6 cellular contexts compared by ENCODE assay signal in the genomic region with DNA sequence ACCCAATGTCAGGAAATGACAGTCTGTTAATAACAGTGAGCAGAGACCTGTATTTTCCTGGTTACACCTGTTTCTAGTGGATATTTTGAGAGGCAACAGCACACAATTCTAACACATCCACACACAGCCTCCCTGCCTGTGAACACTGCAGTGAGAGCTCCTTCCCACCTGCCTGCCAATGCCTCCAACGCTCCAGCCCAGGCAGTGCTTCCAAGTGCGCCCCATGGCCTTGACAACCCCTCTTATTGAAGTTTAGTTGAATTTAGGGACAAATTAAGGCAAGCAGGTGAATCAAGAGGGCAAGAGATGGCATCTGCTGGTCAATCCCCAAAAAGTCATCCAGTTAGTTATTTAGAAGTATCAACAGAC. TPM values are rescaled to one million over a fixed set of nuclear protein-coding genes. Genes with fewer than 3 reads are reported as not detected.
DNase-seq lines count a peak whose midpoint lies in the region; ATAC-seq and TF ChIP-seq lines count a peak whose summit lies in the region.

No MANE protein-coding gene starts in this region.

- H3K4me1 ChIP-seq in GM23338 (ENCODE audit: insufficient read depth) = peaks cover 8% of the 10 kb centered on the region

- peaks cover 22% of the 10 kb centered on the region for H3K36me3 ChIP-seq in GM23338 (ENCODE audit: insufficient read depth)

- H3K27ac Mint-ChIP-seq in GM23338 = no peak overlapping the region
- peak overlapping the region; percentile 94 for H3K27ac Mint-ChIP-seq in activated naive CD8-positive, alpha-beta T cell treated with anti-CD3 and anti-CD28 coated beads, Interleukin-2, amount 10 ng/mL, durations not matched to agents 7 days and 5 days
- peak overlapping the region; percentile 79 to 88 for H3K27ac Mint-ChIP-seq in natural killer cell treated with Interleukin-12 subunit alpha and Interleukin-12 subunit beta and Interleukin-15 and Interleukin-18, amount 100 ng/mL, for 72 hours

- H2AFZ ChIP-seq in GM23338 = no peak overlapping the region

- H3K27ac ChIP-seq in GM23338 (ENCODE audit: low read depth) = peak overlapping the region; percentile 4; the same call in 1 of the 2 replicates

- peaks cover 12% of the 10 kb centered on the region for H3K27me3 Mint-ChIP-seq in GM23338 (ENCODE audit: insufficient read depth, low read depth, poor library complexity)
- no peaks in the 10 kb centered on the region for H3K27me3 Mint-ChIP-seq in activated naive CD8-positive, alpha-beta T cell treated with anti-CD3 and anti-CD28 coated beads, Interleukin-2, amount 10 ng/mL, durations not matched to agents 7 days and 5 days
- H3K27me3 Mint-ChIP-seq in natural killer cell treated with Interleukin-12 subunit alpha and Interleukin-12 subunit beta and Interleukin-15 and Interleukin-18, amount 100 ng/mL, for 72 hours = no peaks in the 10 kb centered on the region

- no peaks in the 10 kb centered on the region for H3K9me2 ChIP-seq in GM23338 (ENCODE audit: insufficient read depth)

- no peak for TF ChIP-seq CTCF in GM23338 (conservative IDR thresholded peaks at IDR 0.05; ENCODE audit: low read depth in 2 of 2)

- peaks cover 41% of the 10 kb centered on the region for H3K36me3 Mint-ChIP-seq in GM23338 (ENCODE audit: low read depth)
- peaks cover 24% of the 10 kb centered on the region for H3K36me3 Mint-ChIP-seq in activated naive CD8-positive, alpha-beta T cell treated with anti-CD3 and anti-CD28 coated beads, Interleukin-2, amount 10 ng/mL, durations not matched to agents 7 days and 5 days
- peaks cover 30% of the 10 kb centered on the region for H3K36me3 Mint-ChIP-seq in natural killer cell treated with Interleukin-12 subunit alpha and Interleukin-12 subunit beta and Interleukin-15 and Interleukin-18, amount 100 ng/mL, for 72 hours

- H3K4me3 ChIP-seq in GM23338 = no peak overlapping the region

- H3F3A ChIP-seq in GM23338 (replicated peaks; ENCODE audit: low read depth) = peaks cover 6% of the 10 kb centered on the region; the same call in 1 of the 2 replicates

- H3K4me1 Mint-ChIP-seq in GM23338 = peaks cover 10% of the 10 kb centered on the region
- peaks cover 55% of the 10 kb centered on the region for H3K4me1 Mint-ChIP-seq in activated naive CD8-positive, alpha-beta T cell treated with anti-CD3 and anti-CD28 coated beads, Interleukin-2, amount 10 ng/mL, durations not matched to agents 7 days and 5 days
- H3K4me1 Mint-ChIP-seq in natural killer cell treated with Interleukin-12 subunit alpha and Interleukin-12 subunit beta and Interleukin-15 and Interleukin-18, amount 100 ng/mL, for 72 hours (ENCODE audit: low read depth in 2 of 2) = peaks cover 42 to 50% of the 10 kb centered on the region in 2 donors

- H3K27me3 ChIP-seq in GM23338 (ENCODE audit: insufficient read depth) = no peaks in the 10 kb centered on the region

- ATAC-seq in GM23338 = no peak
- no peak for ATAC-seq in activated naive CD8-positive, alpha-beta T cell treated with anti-CD3 and anti-CD28 coated beads, Interleukin-2, amount 10 ng/mL, durations not matched to agents 7 days and 5 days (ENCODE audit: low read depth)
- no peak for ATAC-seq in natural killer cell treated with Interleukin-12 subunit alpha and Interleukin-12 subunit beta and Interleukin-15 and Interleukin-18, amount 100 ng/mL, for 72 hours
- ATAC-seq in GM18519 (IDR thresholded peaks at IDR 0.05; ENCODE audit: low FRiP score, unreplicated experiment) = no peak
- no peak for ATAC-seq in GM21360 (IDR thresholded peaks at IDR 0.05; ENCODE audit: unreplicated experiment)

- H3K4me3 Mint-ChIP-seq in GM23338 = no peak overlapping the region
- peak overlapping the region; percentile 77 for H3K4me3 Mint-ChIP-seq in activated naive CD8-positive, alpha-beta T cell treated with anti-CD3 and anti-CD28 coated beads, Interleukin-2, amount 10 ng/mL, durations not matched to agents 7 days and 5 days
- peak overlapping the region; percentile 73 for H3K4me3 Mint-ChIP-seq in natural killer cell treated with Interleukin-12 subunit alpha and Interleukin-12 subunit beta and Interleukin-15 and Interleukin-18, amount 100 ng/mL, for 72 hours

- H3K9me3 Mint-ChIP-seq in GM23338 = no peaks in the 10 kb centered on the region
- H3K9me3 Mint-ChIP-seq in activated naive CD8-positive, alpha-beta T cell treated with anti-CD3 and anti-CD28 coated beads, Interleukin-2, amount 10 ng/mL, durations not matched to agents 7 days and 5 days = no peaks in the 10 kb centered on the region
- H3K9me3 Mint-ChIP-seq in natural killer cell treated with Interleukin-12 subunit alpha and Interleukin-12 subunit beta and Interleukin-15 and Interleukin-18, amount 100 ng/mL, for 72 hours = no peaks in the 10 kb centered on the region

- POLR2A ChIA-PET in activated naive CD8-positive, alpha-beta T cell treated with anti-CD3 and anti-CD28 coated beads, Interleukin-2, amount 10 ng/mL, durations not matched to agents 7 days and 5 days (lab: Charles Lee) = interaction anchor here (1.0 to 2.9 kb wide), 5 partner anchors 12 to 38 kb away, joined by 4 to 52 read pairs (median 20); a partner anchor contains a TSS

- peaks cover 4% of the 10 kb centered on the region; the same call in 1 of the 2 replicates for H4K20me1 ChIP-seq in GM23338 (replicated peaks; ENCODE audit: insufficient read depth)

- DNase-seq in GM23338 (ENCODE audit: low spot score) (no peak), DMS153 treated with DMSO at 0.1 percent for 48 hours (lab: John Stamatoyannopoulos, UW; ENCODE audit: unreplicated experiment) (no peak)
- DNase-seq in activated naive CD8-positive, alpha-beta T cell treated with anti-CD3 and anti-CD28 coated beads, Interleukin-2, amount 10 ng/mL, durations not matched to agents 7 days and 5 days = no peak
- no peak for DNase-seq in natural killer cell treated with Interleukin-12 subunit alpha and Interleukin-12 subunit beta and Interleukin-15 and Interleukin-18, amount 100 ng/mL, for 72 hours (ENCODE audit: low spot score)

- no peak overlapping the region for H3K4me2 ChIP-seq in GM23338

- H3K79me2 ChIP-seq in GM23338 (replicated peaks; ENCODE audit: insufficient read depth) = no peaks in the 10 kb centered on the region

RNA-seq across cellular contexts. Expression of a gene that starts 4.7 kb away (rescaled TPM):
- total RNA-seq in GM23338 (2014; rRNA removed; shearing (Covaris generic)) = 29.2 and 46.6 TPM in 2 replicates
- polyA plus RNA-seq in GM23338 (2016; fragmentation: Nextera tagmentation; extraction: Ambion mirVana) = 11.4 and 12.1 TPM in 2 replicates
- total RNA-seq in activated naive CD8-positive, alpha-beta T cell treated with anti-CD3 and anti-CD28 coated beads, Interleukin-2, amount 10 ng/mL, durations not matched to agents 7 days and 5 days = 10 to 100 TPM; 34.4 to 37.2 TPM
- 10 to 100 TPM; 18.1 to 19.4 TPM for total RNA-seq in natural killer cell treated with Interleukin-12 subunit alpha and Interleukin-12 subunit beta and Interleukin-15 and Interleukin-18, amount 100 ng/mL, for 72 hours

RNA-seq across cellular contexts. Expression of a gene that starts 11.0 kb away (rescaled TPM):
- total RNA-seq in GM23338 (2014; rRNA removed; shearing (Covaris generic)) = 11.3 and 12.8 TPM in 2 replicates
- polyA plus RNA-seq in GM23338 (2016; fragmentation: Nextera tagmentation; extraction: Ambion mirVana) = 11.4 and 12.7 TPM in 2 replicates
- total RNA-seq in activated naive CD8-positive, alpha-beta T cell treated with anti-CD3 and anti-CD28 coated beads, Interleukin-2, amount 10 ng/mL, durations not matched to agents 7 days and 5 days = 10 to 100 TPM; 55.0 to 58.9 TPM
- total RNA-seq in natural killer cell treated with Interleukin-12 subunit alpha and Interleukin-12 subunit beta and Interleukin-15 and Interleukin-18, amount 100 ng/mL, for 72 hours = 10 to 100 TPM; 74.3 to 97.1 TPM

RNA-seq across cellular contexts. Expression of a gene that starts 11.2 kb away (rescaled TPM):
- total RNA-seq in GM23338 (2014; rRNA removed; shearing (Covaris generic)) = 41.6 and 43.2 TPM in 2 replicates
- 51.6 and 55.9 TPM in 2 replicates for polyA plus RNA-seq in GM23338 (2016; fragmentation: Nextera tagmentation; extraction: Ambion mirVana)
- 10 to 100 TPM; 51.1 to 54.1 TPM for total RNA-seq in activated naive CD8-positive, alpha-beta T cell treated with anti-CD3 and anti-CD28 coated beads, Interleukin-2, amount 10 ng/mL, durations not matched to agents 7 days and 5 days
- 10 to 100 TPM; 26.4 to 37.0 TPM for total RNA-seq in natural killer cell treated with Interleukin-12 subunit alpha and Interleukin-12 subunit beta and Interleukin-15 and Interleukin-18, amount 100 ng/mL, for 72 hours

RNA-seq across cellular contexts. Expression of a gene that starts 21.7 kb away (rescaled TPM):
- 524 and 547 TPM in 2 replicates for total RNA-seq in GM23338 (2014; rRNA removed; shearing (Covaris generic))
- 305 and 317 TPM in 2 replicates for polyA plus RNA-seq in GM23338 (2016; fragmentation: Nextera tagmentation; extraction: Ambion mirVana)
- 100 to 1,000 TPM; 376 to 384 TPM for total RNA-seq in activated naive CD8-positive, alpha-beta T cell treated with anti-CD3 and anti-CD28 coated beads, Interleukin-2, amount 10 ng/mL, durations not matched to agents 7 days and 5 days
- 100 to 1,000 TPM; 373 to 571 TPM for total RNA-seq in natural killer cell treated with Interleukin-12 subunit alpha and Interleukin-12 subunit beta and Interleukin-15 and Interleukin-18, amount 100 ng/mL, for 72 hours

RNA-seq across cellular contexts. Expression of a gene that starts 22.5 kb away (rescaled TPM):
- total RNA-seq in GM23338 (2014; rRNA removed; shearing (Covaris generic)) = 25.5 and 35.3 TPM in 2 replicates
- polyA plus RNA-seq in GM23338 (2016; fragmentation: Nextera tagmentation; extraction: Ambion mirVana) = 9.3 and 10.2 TPM in 2 replicates
- 10 to 100 TPM; 28.5 to 29.1 TPM for total RNA-seq in activated naive CD8-positive, alpha-beta T cell treated with anti-CD3 and anti-CD28 coated beads, Interleukin-2, amount 10 ng/mL, durations not matched to agents 7 days and 5 days
- 10 to 100 TPM; 18.1 to 25.5 TPM for total RNA-seq in natural killer cell treated with Interleukin-12 subunit alpha and Interleukin-12 subunit beta and Interleukin-15 and Interleukin-18, amount 100 ng/mL, for 72 hours
